22 cellular contexts compared by ENCODE assay signal in the genomic region with DNA sequence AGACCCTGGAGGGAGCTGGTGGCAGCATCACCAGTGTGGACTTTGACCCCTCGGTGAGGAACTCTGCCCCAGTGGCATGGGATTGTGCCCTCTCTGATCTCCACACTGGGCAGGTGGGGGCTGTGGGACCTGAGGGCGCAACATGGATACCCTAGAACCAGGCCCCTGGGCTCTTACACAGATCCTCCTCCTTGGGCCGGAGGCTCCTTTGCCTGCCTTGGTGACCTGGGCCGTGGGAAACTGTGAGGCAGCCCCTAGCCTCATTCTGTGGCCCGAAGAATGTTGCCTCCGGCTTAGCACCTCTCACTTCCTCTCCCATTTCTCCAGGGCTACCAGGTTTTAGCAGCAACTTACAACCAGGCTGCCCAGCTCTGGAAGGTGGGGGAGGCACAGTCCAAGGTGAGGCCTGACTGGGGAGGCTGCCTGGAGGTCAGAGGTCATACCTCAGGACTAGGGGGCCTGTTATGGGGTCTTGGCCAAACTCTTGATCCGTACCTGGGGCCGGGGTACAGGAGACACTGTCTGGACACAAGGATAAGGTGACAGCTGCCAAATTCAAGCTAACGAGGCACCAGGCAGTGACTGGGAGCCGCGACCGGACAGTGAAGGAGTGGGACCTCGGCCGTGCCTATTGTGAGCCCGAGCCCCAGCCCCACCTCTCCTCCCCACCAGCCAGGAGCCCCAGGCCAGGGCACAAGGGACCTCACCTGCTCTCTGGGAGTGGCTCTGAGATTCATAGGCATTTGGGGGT. TPM values are rescaled to one million over a fixed set of nuclear protein-coding genes. Genes with fewer than 3 reads are reported as not detected.
DNase-seq lines count a peak whose midpoint lies in the region; ATAC-seq and TF ChIP-seq lines count a peak whose summit lies in the region.
"Had no signal": no experiment of that assay in that cellular context is flagged by ENCODE, and none has a peak within 500 bp of the region (broad histone marks: within the 10 kb centered on the region; RNA-seq: fewer than 3 reads in every experiment).

No MANE protein-coding gene starts in this region.

- H3K4me1 ChIP-seq in OCI-LY3 (ENCODE audit: low read length) (peaks cover 27% of the 10 kb centered on the region), osteoblast (ENCODE audit: insufficient read depth, low read length) (peaks cover 19% of the 10 kb centered on the region)

- CTCF ChIA-PET in CD4-positive, alpha-beta T cell (lab: Charles Lee) = no interaction called here

- no peaks in the 10 kb centered on the region for H3K27me3 Mint-ChIP-seq in CD4-positive, alpha-beta T cell
- H3K27me3 Mint-ChIP-seq in immature natural killer cell (ENCODE audit: low read depth in 3 of 3) = peaks cover 4 to 23% (median 9%) of the 10 kb centered on the region in 3 donors
- H3K27me3 Mint-ChIP-seq: activated naive CD8-positive, alpha-beta T cell treated with anti-CD3 and anti-CD28 coated beads, Interleukin-2, amount 10 ng/mL, durations not matched to agents 7 days and 5 days had no signal

- H3K27ac Mint-ChIP-seq in CD4-positive, alpha-beta T cell = peak overlapping the region; percentile 84
- H3K27ac Mint-ChIP-seq in immature natural killer cell = peak overlapping the region; percentile 74 to 98 (median 96)
- H3K27ac Mint-ChIP-seq: mesothelial cell of epicardium had no signal

- H2AFZ ChIP-seq in OCI-LY3 (ENCODE audit: low read depth, low read length) = no peak overlapping the region
- H2AFZ ChIP-seq in osteoblast (ENCODE audit: low read length) = no peak overlapping the region
- H2AFZ ChIP-seq: GM23248 had no signal

- H3K4me3 ChIP-seq in OCI-LY3 (ENCODE audit: low read length) (no peak overlapping the region), osteoblast (ENCODE audit: insufficient read depth, low read length) (no peak overlapping the region)
- H3K4me3 ChIP-seq: coronary artery, GM23248, thoracic aorta had no signal

- H3K9me3 ChIP-seq in CD4-positive, alpha-beta T cell (ENCODE audit: control insufficient read depth, low read length) = no peaks in the 10 kb centered on the region
- H3K9me3 ChIP-seq in OCI-LY3 (ENCODE audit: insufficient read depth, low read length) (no peaks in the 10 kb centered on the region), osteoblast (ENCODE audit: low read depth, low read length) (no peaks in the 10 kb centered on the region)
- H3K9me3 ChIP-seq: thoracic aorta had no signal

- H3K9ac ChIP-seq in OCI-LY3 (ENCODE audit: low read length) = no peak overlapping the region
- H3K9ac ChIP-seq: GM23248 had no signal

- ATAC-seq in CD4-positive, alpha-beta T cell (ENCODE audit: poor library complexity) = no peak
- no peak for ATAC-seq in GM21515 (IDR thresholded peaks at IDR 0.05; ENCODE audit: unreplicated experiment)

- H4K20me1 ChIP-seq in OCI-LY3 (ENCODE audit: insufficient read depth, low read length) (peaks cover 22% of the 10 kb centered on the region), osteoblast (ENCODE audit: insufficient read depth, low read length) (peaks cover 3% of the 10 kb centered on the region)

- TF ChIP-seq CTCF in CD4-positive, alpha-beta T cell (IDR thresholded peaks at IDR 0.05) = no peak
- TF ChIP-seq CTCF in OCI-LY3 (IDR thresholded peaks at IDR 0.05; ENCODE audit: low read depth, low read length) (no peak), osteoblast (IDR thresholded peaks at IDR 0.05; ENCODE audit: extremely low read depth, low read depth, low read length) (no peak)

- peaks cover 7% of the 10 kb centered on the region for H3K4me1 Mint-ChIP-seq in CD4-positive, alpha-beta T cell (ENCODE audit: low read depth)
- peaks cover 21% of the 10 kb centered on the region in 2 donors for H3K4me1 Mint-ChIP-seq in immature natural killer cell

- no peaks in the 10 kb centered on the region for H3K9me3 Mint-ChIP-seq in CD4-positive, alpha-beta T cell
- H3K9me3 Mint-ChIP-seq in immature natural killer cell = no peaks in the 10 kb centered on the region
- H3K9me3 Mint-ChIP-seq: activated naive CD8-positive, alpha-beta T cell treated with anti-CD3 and anti-CD28 coated beads, Interleukin-2, amount 10 ng/mL, durations not matched to agents 7 days and 5 days; mesothelial cell of epicardium had no signal

- H3K27me3 ChIP-seq in CD4-positive, alpha-beta T cell (ENCODE audit: control insufficient read depth, insufficient read depth, low read length) = no peaks in the 10 kb centered on the region
- H3K27me3 ChIP-seq in OCI-LY3 (ENCODE audit: low read depth, low read length) (no peaks in the 10 kb centered on the region), osteoblast (ENCODE audit: insufficient read depth, low read length) (no peaks in the 10 kb centered on the region)
- H3K27me3 ChIP-seq: brain microvascular endothelial cell had no signal

- H3K79me2 ChIP-seq in OCI-LY3 (ENCODE audit: low read length) (no peaks in the 10 kb centered on the region), osteoblast (ENCODE audit: insufficient read depth, low read length) (no peaks in the 10 kb centered on the region)

- no peak for DNase-seq in CD4-positive, alpha-beta T cell
- DNase-seq in immature natural killer cell (no peak), osteoblast (ENCODE audit: insufficient read length, low spot score, missing footprints) (peak; percentile 61), glomerular visceral epithelial cell (ENCODE audit: extremely low spot score) (no peak), posterior cingulate gyrus (no peak)
- DNase-seq in activated CD4-positive, alpha-beta T cell treated with anti-CD3 and anti-CD28 coated beads, Interleukin-2, amount 50 U/mL, for 48 hours = no peak
- DNase-seq: activated CD4-positive, alpha-beta T cell treated with anti-CD3 and anti-CD28 coated beads, Interleukin-2, amount 50 U/mL, for 4 hours; activated naive CD8-positive, alpha-beta T cell treated with anti-CD3 and anti-CD28 coated beads, Interleukin-2, amount 10 ng/mL, durations not matched to agents 7 days and 5 days; brain microvascular endothelial cell; GM23248; hypothalamus; Kasumi-1; NCI-H1048; NCI-H2081; NCI-H524 treated with DMSO at 0.1 percent for 48 hours; retina had no signal

- H3K27ac ChIP-seq in CD4-positive, alpha-beta T cell (ENCODE audit: low read depth, low read length) = no peak overlapping the region
- H3K27ac ChIP-seq in OCI-LY3 (ENCODE audit: low read length) (peak overlapping the region; percentile 41), osteoblast (ENCODE audit: low read depth, low read length) (no peak overlapping the region)
- H3K27ac ChIP-seq: brain microvascular endothelial cell, GM23248, thoracic aorta, VCaP had no signal

- H3K4me2 ChIP-seq in OCI-LY3 (ENCODE audit: low read length) (no peak overlapping the region), osteoblast (ENCODE audit: insufficient read depth, low read length) (no peak overlapping the region)

- intact Hi-C loops in CD4-positive, alpha-beta T cell (cut with DNase I, micrococcal nuclease) = no loop called here
- intact Hi-C loops in posterior cingulate gyrus (cut with DNase I) = no loop called here

- H3K36me3 Mint-ChIP-seq in CD4-positive, alpha-beta T cell (ENCODE audit: low read depth) = peaks cover 58% of the 10 kb centered on the region
- H3K36me3 Mint-ChIP-seq in immature natural killer cell = peaks cover 0 to 7% (median 3%) of the 10 kb centered on the region in 3 donors
- H3K36me3 Mint-ChIP-seq: mesothelial cell of epicardium had no signal

- H3K4me3 Mint-ChIP-seq in CD4-positive, alpha-beta T cell = no peak overlapping the region
- no peak overlapping the region for H3K4me3 Mint-ChIP-seq in immature natural killer cell
- H3K4me3 Mint-ChIP-seq: activated naive CD8-positive, alpha-beta T cell treated with anti-CD3 and anti-CD28 coated beads, Interleukin-2, amount 10 ng/mL, durations not matched to agents 7 days and 5 days; mesothelial cell of epicardium had no signal

- POLR2A ChIA-PET in CD4-positive, alpha-beta T cell (lab: Charles Lee) = no interaction called here

- peaks cover 36% of the 10 kb centered on the region for H3K36me3 ChIP-seq in OCI-LY3 (replicated peaks; ENCODE audit: low read depth, low read length)
- peaks cover 6% of the 10 kb centered on the region for H3K36me3 ChIP-seq in osteoblast (ENCODE audit: insufficient read depth, low read length)
- H3K36me3 ChIP-seq: brain microvascular endothelial cell had no signal

RNA-seq across cellular contexts. Expression of a gene that starts 12.2 kb away (rescaled TPM):
- total RNA-seq in CD4-positive, alpha-beta T cell = 10 to 100 TPM; 58.3 to 61.6 TPM
- 10 to 100 TPM; 11.4 to 24.6 (median 18.7) TPM for polyA plus RNA-seq in immature natural killer cell
- total RNA-seq in osteoblast = 11.9 and 12.4 TPM in 2 replicates

RNA-seq across cellular contexts. Expression of a gene that starts 32.5 kb away (rescaled TPM):
- total RNA-seq in CD4-positive, alpha-beta T cell = 10 to 100 TPM; 10.5 to 12.9 TPM
- polyA plus RNA-seq in immature natural killer cell = 10 to 100 TPM; 26.3 to 50.1 (median 35.6) TPM
- 25.3 and 25.7 TPM in 2 replicates for total RNA-seq in osteoblast
